ENCODE assay signal across 8 cellular contexts in genomic region chr17:4161560-4162221, GRCh38. TPM values are rescaled to one million over a fixed set of nuclear protein-coding genes. Genes with fewer than 3 reads are reported as not detected.
A peak's percentile ranks its signal among the peaks of the same experiment; 100 is the strongest.
DNase-seq lines count a peak whose midpoint lies in the region; ATAC-seq and TF ChIP-seq lines count a peak whose summit lies in the region.

No MANE protein-coding gene starts in this region.

- H3K79me2 ChIP-seq in osteoblast (ENCODE audit: insufficient read depth, low read length) = no peaks in the 10 kb centered on the region

- peak overlapping the region; percentile 26 for H3K27ac ChIP-seq in osteoblast (ENCODE audit: low read depth, low read length)

- no peak for TF ChIP-seq CTCF in choroid plexus epithelial cell (conservative IDR thresholded peaks at IDR 0.05; ENCODE audit: low read depth, low read length)
- no peak for TF ChIP-seq CTCF in osteoblast (IDR thresholded peaks at IDR 0.05; ENCODE audit: extremely low read depth, low read depth, low read length)

- H4K20me1 ChIP-seq in osteoblast (ENCODE audit: insufficient read depth, low read length) = no peaks in the 10 kb centered on the region

- ATAC-seq in GM18520 (IDR thresholded peaks at IDR 0.05; ENCODE audit: unreplicated experiment) = no peak
- no peak for ATAC-seq in GM21381 (IDR thresholded peaks at IDR 0.05; ENCODE audit: unreplicated experiment)

- no peak overlapping the region for H3K4me2 ChIP-seq in osteoblast (ENCODE audit: insufficient read depth, low read length)

- H3K4me3 ChIP-seq in choroid plexus epithelial cell (ENCODE audit: low read depth, low read length) (no peak overlapping the region), osteoblast (ENCODE audit: insufficient read depth, low read length) (no peak overlapping the region)

- peaks cover 10% of the 10 kb centered on the region for H3K4me1 ChIP-seq in osteoblast (ENCODE audit: insufficient read depth, low read length)

- no peaks in the 10 kb centered on the region for H3K27me3 ChIP-seq in osteoblast (ENCODE audit: insufficient read depth, low read length)

- DNase-seq in DMS53 treated with DMSO at 0.1 percent for 48 hours (lab: John Stamatoyannopoulos, UW; ENCODE audit: unreplicated experiment) (peak; percentile 69), NCI-H510A (lab: John Stamatoyannopoulos, UW) (peak; percentile 10), choroid plexus epithelial cell (ENCODE audit: low read depth) (peak; percentile 32), osteoblast (ENCODE audit: insufficient read length, low spot score, missing footprints) (no peak), OCI-M2 (lab: John Stamatoyannopoulos, UW; ENCODE audit: unreplicated experiment) (no peak)
- no peak for DNase-seq in NK-92 treated with Interleukin-12 subunit alpha and Interleukin-12 subunit beta, amount 100 ng/mL, for 24 hours (lab: John Stamatoyannopoulos, UW)

- peaks cover 29% of the 10 kb centered on the region for H3K36me3 ChIP-seq in osteoblast (ENCODE audit: insufficient read depth, low read length)

- H3K9me3 ChIP-seq in osteoblast (ENCODE audit: low read depth, low read length) = no peaks in the 10 kb centered on the region

- H2AFZ ChIP-seq in osteoblast (ENCODE audit: low read length) = no peak overlapping the region

RNA-seq across cellular contexts. Expression of gene CYB5D2, which starts 18.7 kb away (rescaled TPM):
- 38.3 and 46.3 TPM in 2 replicates for total RNA-seq in osteoblast

RNA-seq across cellular contexts. Expression of gene ZZEF1, which starts 18.9 kb away (rescaled TPM):
- total RNA-seq in osteoblast = 46.9 and 52.8 TPM in 2 replicates

Comparison
In these comparisons a context has a peak if more than half of its experiments do, and no peak if none do; other contexts are left out.
1. DNase-seq: peak in DMS53 treated with DMSO at 0.1 percent for 48 hours (single experiment), NCI-H510A (single experiment) and choroid plexus epithelial cell (single experiment); none in osteoblast (single experiment), OCI-M2 (single experiment) and NK-92 treated with Interleukin-12 subunit alpha and Interleukin-12 subunit beta, amount 100 ng/mL, for 24 hours (single experiment).